Comparison of ENCODE assay signal across 19 cellular contexts in the genomic region with DNA sequence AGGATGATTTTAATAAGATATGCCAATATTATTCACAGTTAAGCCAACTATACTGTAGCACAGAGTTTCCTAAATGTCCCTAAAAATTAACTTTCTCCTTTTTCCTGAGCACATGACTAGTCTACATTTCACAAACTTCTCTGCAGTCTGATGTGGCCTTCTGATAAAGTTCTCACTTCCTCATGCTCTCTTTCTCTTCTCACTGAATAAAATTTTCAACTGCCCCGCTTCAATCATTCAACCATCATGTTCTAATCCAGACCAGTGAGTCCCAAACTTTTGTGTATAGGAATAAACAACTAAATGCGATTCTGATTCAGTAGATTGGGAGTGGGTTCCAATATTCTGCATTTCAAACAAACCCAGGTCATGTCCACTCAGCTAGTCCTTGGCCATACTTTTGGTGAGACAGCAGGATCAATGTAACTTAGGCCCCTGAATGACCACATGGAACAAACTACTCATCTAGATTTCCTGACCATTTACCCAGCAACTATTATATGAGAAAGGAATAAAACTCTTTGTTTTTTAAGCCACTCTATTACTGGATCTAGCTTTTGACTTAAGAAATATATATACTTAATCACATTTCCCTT. TPM values are rescaled to one million over a fixed set of nuclear protein-coding genes. Genes with fewer than 3 reads are reported as not detected.
A peak's percentile ranks its signal among the peaks of the same experiment; 100 is the strongest.
DNase-seq lines count a peak whose midpoint lies in the region; ATAC-seq and TF ChIP-seq lines count a peak whose summit lies in the region.
"Had no signal": no experiment of that assay in that cellular context is flagged by ENCODE, and none has a peak within 500 bp of the region (broad histone marks: within the 10 kb centered on the region; RNA-seq: fewer than 3 reads in every experiment).

No MANE protein-coding gene starts in this region.

- intact Hi-C loops in OCI-LY7 (cut with micrococcal nuclease; ENCODE audit: unreplicated experiment): no loop called here

- no peaks in the 10 kb centered on the region for H3K9me2 ChIP-seq in OCI-LY7 (ENCODE audit: insufficient read depth, low read length)

- POLR2A ChIA-PET in OCI-LY7 (lab: Charles Lee): interaction anchor here (0.7 to 1.5 kb wide), 7 partner anchors 10 to 196 kb away, joined by 3 to 10 read pairs (median 4); partner anchors contain the start of gene TUT4

- no TSS peak for BruUV-seq in OCI-LY7 (replicated peaks; lab: Mats Ljungman, UMichigan)

- H3K36me3 ChIP-seq in OCI-LY7 (ENCODE audit: insufficient read depth, low read length): peaks cover 11% of the 10 kb centered on the region
- H3K36me3 ChIP-seq: cardiac muscle cell had no signal

- peaks cover 19% of the 10 kb centered on the region for H3K4me1 ChIP-seq in OCI-LY7 (ENCODE audit: insufficient read depth, low read length, poor library complexity, severe bottlenecking)
- H3K4me1 ChIP-seq: esophagus squamous epithelium had no signal

- peak; percentile 14 for DNase-seq in CD1c-positive myeloid dendritic cell (ENCODE audit: extremely low spot score)
- peak; percentile 25 for DNase-seq in GM20000 (ENCODE audit: low spot score)
- DNase-seq in OCI-LY7 (ENCODE audit: low spot score): no peak
- no peak for DNase-seq in memory B cell (ENCODE audit: low spot score in 2 of 2)
- DNase-seq in D341Med (ENCODE audit: low spot score): no peak
- DNase-seq in stimulated activated CD4-positive, alpha-beta T cell treated with anti-CD3 and anti-CD28 coated beads, Interleukin-2, amount 100 ng/mL, for 48 hours: no peak
- no peak for DNase-seq in T-helper 2 cell
- DNase-seq: activated CD4-positive, alpha-beta T cell treated with anti-CD3 and anti-CD28 coated beads, Interleukin-2, amount 50 U/mL, for 1 hour; activated T-cell treated with anti-CD3 and anti-CD28 coated beads, Interleukin-2, amount 50 U/mL, for 24 hours; DMS 273 treated with DMSO at 0.1 percent for 48 hours; esophagus squamous epithelium; head of caudate nucleus; mesenchymal stem cell; NCI-H1092 treated with DMSO at 0.1 percent for 48 hours; NCI-H2107; NCI-H774; T-helper 9 cell had no signal

- H4K20me1 ChIP-seq in OCI-LY7 (ENCODE audit: insufficient read depth, low read length): no peaks in the 10 kb centered on the region

- no peak for TF ChIP-seq CTCF in GM20000 (IDR thresholded peaks at IDR 0.05; ENCODE audit: extremely low read depth, missing control alignments)
- no peak for TF ChIP-seq CTCF in OCI-LY7 (conservative IDR thresholded peaks at IDR 0.05; ENCODE audit: low read length)

- H3K4me3 Mint-ChIP-seq in memory B cell: peak overlapping the region; percentile 74
- H3K4me3 Mint-ChIP-seq: activated T-cell treated with anti-CD3 and anti-CD28 coated beads, Interleukin-2, amount 50 U/mL, for 24 hours had no signal

- peaks cover 33% of the 10 kb centered on the region for H3K4me1 Mint-ChIP-seq in memory B cell

- H3K27ac Mint-ChIP-seq in memory B cell: peak overlapping the region; percentile 86
- H3K27ac Mint-ChIP-seq: activated T-cell treated with anti-CD3 and anti-CD28 coated beads, Interleukin-2, amount 50 U/mL, for 24 hours had no signal

- H3K4me2 ChIP-seq in OCI-LY7 (ENCODE audit: low read length): peak overlapping the region; percentile 51

- H3K9me3 ChIP-seq in OCI-LY7 (ENCODE audit: low read length): peaks cover 14% of the 10 kb centered on the region; the same call in 1 of the 2 replicates

- peaks cover 5% of the 10 kb centered on the region for H3K9me3 Mint-ChIP-seq in memory B cell

- H3K27me3 Mint-ChIP-seq in memory B cell: no peaks in the 10 kb centered on the region
- H3K27me3 Mint-ChIP-seq: activated T-cell treated with anti-CD3 and anti-CD28 coated beads, Interleukin-2, amount 50 U/mL, for 24 hours had no signal

- H2AFZ ChIP-seq in OCI-LY7 (ENCODE audit: low read length): no peak overlapping the region

- peaks cover 23% of the 10 kb centered on the region for H3K36me3 Mint-ChIP-seq in memory B cell

- ATAC-seq in memory B cell (ENCODE audit: low read depth): peak; percentile 66

- no peak overlapping the region for H3K4me3 ChIP-seq in OCI-LY7 (ENCODE audit: low read depth, low read length, poor library complexity, severe bottlenecking)
- H3K4me3 ChIP-seq: cardiac muscle cell, esophagus squamous epithelium, suprapubic skin had no signal

- H3K79me2 ChIP-seq in OCI-LY7 (ENCODE audit: insufficient read depth, low read depth, low read length): peaks cover 80% of the 10 kb centered on the region

- CTCF ChIA-PET in OCI-LY7 (lab: Charles Lee; ENCODE audit: unreplicated experiment): no interaction called here

- H3K27ac ChIP-seq in OCI-LY7 (ENCODE audit: low read depth, low read length, poor library complexity, severe bottlenecking): no peak overlapping the region
- H3K27ac ChIP-seq: cardiac muscle cell, esophagus squamous epithelium, suprapubic skin had no signal

RNA-seq across cellular contexts. Expression of gene TUT4, which starts 20.1 kb away (rescaled TPM):
- 72.4 and 102 TPM in 2 replicates for total RNA-seq in OCI-LY7 (2014; rRNA removed; shearing (Covaris generic))
- total RNA-seq in OCI-LY7 (2022): 70.8 and 81.1 TPM in 2 replicates

Comparison
In these comparisons a context has a peak if more than half of its experiments do, and no peak if none do; other contexts are left out.
1. DNase-seq: peak in CD1c-positive myeloid dendritic cell (single experiment) and GM20000 (single experiment); none in OCI-LY7 (single experiment), memory B cell (0 of 2), D341Med (single experiment), stimulated activated CD4-positive, alpha-beta T cell treated with anti-CD3 and anti-CD28 coated beads, Interleukin-2, amount 100 ng/mL, for 48 hours (0 of 2) and T-helper 2 cell (0 of 5).